2 cellular contexts compared by ENCODE assay signal in genomic region chr10:112231602-112232001, GRCh38.
TF ChIP-seq lines count a peak whose summit lies in the region.

No MANE protein-coding gene starts in this region.

TF ChIP-seq in HepG2, 621 proteins besides CTCF, POLR2A, EP300 and RAD21 (continues in another document):
- TF ChIP-seq ZNF34 (CRISPR knock-in tag; IDR thresholded peaks at IDR 0.05; ENCODE audit: borderline replicate concordance) (no peak), ATF7-NPFF (CRISPR knock-in tag; IDR thresholded peaks at IDR 0.05; ENCODE audit: low read depth) (no peak), SP5 (CRISPR knock-in tag; IDR thresholded peaks at IDR 0.05; ENCODE audit: borderline replicate concordance, low read depth) (no peak), ZNF782 (CRISPR knock-in tag; IDR thresholded peaks at IDR 0.05; ENCODE audit: borderline replicate concordance) (no peak), GATAD1 (CRISPR knock-in tag; IDR thresholded peaks at IDR 0.05) (no peak), SALL1 (CRISPR knock-in tag; IDR thresholded peaks at IDR 0.05) (0 out of 2 replicates have a peak, but pooled peaks have one; percentile 13), PITX1 (CRISPR knock-in tag; IDR thresholded peaks at IDR 0.05) (0 out of 2 replicates have a peak, but pooled peaks have one; percentile 13), ZNF850 (CRISPR knock-in tag; conservative IDR thresholded peaks at IDR 0.05) (no peak), HES4 (CRISPR knock-in tag; IDR thresholded peaks at IDR 0.05; ENCODE audit: borderline replicate concordance) (no peak), ZNF281 (CRISPR knock-in tag; IDR thresholded peaks at IDR 0.05; ENCODE audit: borderline replicate concordance) (no peak), ETV6 (CRISPR knock-in tag; conservative IDR thresholded peaks at IDR 0.05) (no peak), AKAP8 (CRISPR knock-in tag; IDR thresholded peaks at IDR 0.05) (no peak), ZBTB38 (CRISPR knock-in tag; IDR thresholded peaks at IDR 0.05) (0 out of 2 replicates have a peak, but pooled peaks have one; percentile 33), CENPX (CRISPR knock-in tag; IDR thresholded peaks at IDR 0.05) (no peak), ZNF564 (CRISPR knock-in tag; IDR thresholded peaks at IDR 0.05) (no peak), ZNF431 (CRISPR knock-in tag; IDR thresholded peaks at IDR 0.05; ENCODE audit: borderline replicate concordance, low read depth) (no peak), NFAT5 (CRISPR knock-in tag; IDR thresholded peaks at IDR 0.05) (no peak), HNF4G (IDR thresholded peaks at IDR 0.05; ENCODE audit: borderline replicate concordance, low read depth, low read length) (0 out of 2 replicates have a peak, but pooled peaks have one; percentile 37), HNF4G (CRISPR knock-in tag; IDR thresholded peaks at IDR 0.05; ENCODE audit: borderline replicate concordance, low read depth) (no peak), HOXA3 (CRISPR knock-in tag; IDR thresholded peaks at IDR 0.05) (peak; percentile 18; the same call in 1 of the 2 replicates), ZNF30 (CRISPR knock-in tag; IDR thresholded peaks at IDR 0.05) (no peak), FOXK2 (IDR thresholded peaks at IDR 0.05) (no peak), MYNN (CRISPR knock-in tag; IDR thresholded peaks at IDR 0.05; ENCODE audit: low read depth) (no peak), SMAD9 (CRISPR knock-in tag; IDR thresholded peaks at IDR 0.05) (no peak), HDAC2 (CRISPR knock-in tag; IDR thresholded peaks at IDR 0.05) (0 out of 2 replicates have a peak, but pooled peaks have one; percentile 14), ZNF792 (CRISPR knock-in tag; IDR thresholded peaks at IDR 0.05) (no peak)

TF ChIP-seq in K562, 482 proteins besides CTCF, POLR2A, EP300 and RAD21:
- TF ChIP-seq TFE3 (CRISPR knock-in tag; IDR thresholded peaks at IDR 0.05), result peak; percentile 51
- TF ChIP-seq HDAC1 (IDR thresholded peaks at IDR 0.05), result no peak
- no peak for TF ChIP-seq RFX7 (CRISPR knock-in tag; IDR thresholded peaks at IDR 0.05)
- no peak for TF ChIP-seq ZNF184 (CRISPR knock-in tag; IDR thresholded peaks at IDR 0.05)
